1 cellular context compared by ENCODE assay signal in the genomic region with DNA sequence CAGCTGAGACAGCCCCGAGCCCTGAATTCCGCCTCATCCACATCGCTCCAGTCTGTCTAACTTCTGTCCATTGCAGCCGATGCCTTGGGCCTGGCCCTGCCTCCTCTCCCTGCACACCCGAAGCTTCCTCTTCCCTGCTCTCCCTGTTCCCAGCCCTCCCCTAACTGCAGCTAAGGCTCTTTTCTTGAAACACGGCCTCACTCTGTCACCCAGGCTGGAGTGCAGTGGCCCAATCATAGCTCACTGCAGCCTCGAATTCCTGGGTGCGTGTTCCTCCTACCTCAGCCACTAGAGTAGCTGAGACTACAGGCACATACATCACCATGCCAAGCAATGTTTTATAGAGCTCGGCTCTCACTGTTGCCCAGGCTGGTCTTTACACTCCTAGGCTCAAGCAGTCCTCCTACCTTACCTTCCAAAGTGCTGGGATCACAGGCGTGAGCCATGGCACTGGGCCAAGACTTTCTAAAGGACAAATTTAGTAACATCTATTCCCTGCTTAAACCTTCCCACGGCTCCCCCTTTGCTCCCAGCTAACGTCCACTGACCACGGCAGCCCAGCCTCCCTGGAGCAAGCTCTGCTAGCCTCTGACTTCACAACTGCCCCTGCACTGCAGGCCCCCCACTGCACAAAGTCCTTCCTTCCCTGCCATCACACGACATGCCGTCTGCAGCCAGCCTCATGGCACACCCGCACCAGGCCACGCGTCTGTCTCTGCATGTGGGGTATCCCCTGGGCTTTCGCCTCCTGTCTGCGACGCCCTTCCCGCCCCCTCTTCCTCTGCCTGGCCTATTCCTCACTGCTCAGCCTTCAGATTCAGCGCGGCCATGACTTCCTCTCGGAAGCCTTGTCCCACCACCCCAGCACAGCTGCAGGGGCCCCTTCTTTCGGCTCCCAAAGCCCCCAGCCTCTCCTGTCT.
TF ChIP-seq lines count a peak whose summit lies in the region.

No MANE protein-coding gene starts in this region.

TF ChIP-seq in H1, 55 proteins besides CTCF, POLR2A, EP300 and RAD21:
- no peak for TF ChIP-seq EZH2 (IDR thresholded peaks at IDR 0.05; ENCODE audit: low read depth, low read length, severe bottlenecking)
- no peak for TF ChIP-seq CBX5 (IDR thresholded peaks at IDR 0.05; ENCODE audit: low read depth, low read length)
- no peak for TF ChIP-seq CEBPB (IDR thresholded peaks at IDR 0.05; ENCODE audit: low read depth, low read length)
- TF ChIP-seq CHD1 (IDR thresholded peaks at IDR 0.05; ENCODE audit: low read depth, low read length) = no peak
- TF ChIP-seq RXRA (IDR thresholded peaks at IDR 0.05; ENCODE audit: insufficient read depth, low read depth, low read length) = no peak
- TF ChIP-seq SUZ12 (IDR thresholded peaks at IDR 0.05; ENCODE audit: low read length) = no peak
- TF ChIP-seq, protein P1, sequence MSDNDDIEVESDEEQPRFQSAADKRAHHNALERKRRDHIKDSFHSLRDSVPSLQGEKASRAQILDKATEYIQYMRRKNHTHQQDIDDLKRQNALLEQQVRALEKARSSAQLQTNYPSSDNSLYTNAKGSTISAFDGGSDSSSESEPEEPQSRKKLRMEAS (IDR thresholded peaks at IDR 0.05) = no peak
- no peak for TF ChIP-seq POU5F1 (IDR thresholded peaks at IDR 0.05; ENCODE audit: low read depth, low read length)
- TF ChIP-seq BRCA1 (IDR thresholded peaks at IDR 0.05; ENCODE audit: low read depth, low read length) = no peak
- no peak for TF ChIP-seq HDAC6 (IDR thresholded peaks at IDR 0.05; ENCODE audit: low read depth, low read length)
- no peak for TF ChIP-seq CTBP2 (IDR thresholded peaks at IDR 0.05; ENCODE audit: borderline replicate concordance, insufficient read depth, insufficient read length, low read length)
- no peak for TF ChIP-seq YY1 (IDR thresholded peaks at IDR 0.05; ENCODE audit: low read depth, low read length)
- TF ChIP-seq CBX8 (IDR thresholded peaks at IDR 0.05; ENCODE audit: borderline replicate concordance, low read depth, low read length) = no peak
- no peak for TF ChIP-seq RFX5 (IDR thresholded peaks at IDR 0.05; ENCODE audit: borderline replicate concordance, low read depth, low read length)
- TF ChIP-seq NRF1 (IDR thresholded peaks at IDR 0.05; ENCODE audit: low read depth, low read length) = no peak
- no peak for TF ChIP-seq ASH2L (IDR thresholded peaks at IDR 0.05; ENCODE audit: low read length)
